Comparison of ENCODE assay signal across 11 cellular contexts in the genomic region with DNA sequence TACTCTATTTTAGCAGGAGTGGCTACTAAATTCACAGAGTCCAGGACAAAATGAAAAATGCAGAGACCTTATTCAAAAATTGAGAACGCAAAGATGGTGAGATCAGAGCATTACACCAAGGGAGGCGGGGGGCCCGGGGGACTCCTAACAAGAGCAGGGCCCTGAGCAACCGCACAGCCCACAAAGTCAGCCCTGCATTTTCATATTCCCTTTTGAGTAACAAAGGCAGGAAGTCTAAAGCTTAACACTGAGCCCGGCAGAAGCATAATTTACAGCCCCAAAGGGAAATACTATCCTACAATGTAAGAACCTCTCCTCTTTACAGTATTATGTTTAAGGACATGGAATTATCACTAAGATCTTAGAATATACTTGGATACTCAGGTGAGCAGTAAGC.
DNase-seq lines count a peak whose midpoint lies in the region; ATAC-seq and TF ChIP-seq lines count a peak whose summit lies in the region.
"Had no signal": no experiment of that assay in that cellular context is flagged by ENCODE, and none has a peak within 500 bp of the region (broad histone marks: within the 10 kb centered on the region; RNA-seq: fewer than 3 reads in every experiment).

No MANE protein-coding gene starts in this region.

- no peak for TF ChIP-seq CTCF in NB4 (IDR thresholded peaks at IDR 0.05; ENCODE audit: low read depth, low read length)
- no peak for TF ChIP-seq CTCF in mucosa of descending colon (IDR thresholded peaks at IDR 0.05)

- no peak overlapping the region for H3K4me3 ChIP-seq in NB4 (ENCODE audit: low read depth, low read length)
- H3K4me3 ChIP-seq in mucosa of descending colon = no peak overlapping the region

- H3K9me3 ChIP-seq in mucosa of descending colon = no peaks in the 10 kb centered on the region

- H3K36me3 ChIP-seq in mucosa of descending colon (ENCODE audit: low read depth) = no peaks in the 10 kb centered on the region

- intact Hi-C loops in mucosa of descending colon (cut with DNase I, micrococcal nuclease) = no loop called here

- peak; percentile 82 for ATAC-seq in GM18502 (IDR thresholded peaks at IDR 0.05; ENCODE audit: poor library complexity, unreplicated experiment)
- ATAC-seq in GM21619 (IDR thresholded peaks at IDR 0.05; ENCODE audit: unreplicated experiment) = peak; percentile 54
- peak; percentile 19 for ATAC-seq in mucosa of descending colon
- ATAC-seq in HG03175 (IDR thresholded peaks at IDR 0.05; ENCODE audit: unreplicated experiment) = no peak
- no peak for ATAC-seq in HG03045 (IDR thresholded peaks at IDR 0.05; ENCODE audit: unreplicated experiment)
- ATAC-seq in GM21825 (IDR thresholded peaks at IDR 0.05; ENCODE audit: unreplicated experiment) = no peak
- ATAC-seq in GM18870 (IDR thresholded peaks at IDR 0.05; ENCODE audit: unreplicated experiment) = no peak

- no peak for TF ChIP-seq POLR2A in NB4 (IDR thresholded peaks at IDR 0.05; ENCODE audit: extremely low read depth, insufficient read length)

- no peaks in the 10 kb centered on the region for H3K4me1 ChIP-seq in mucosa of descending colon (ENCODE audit: low read depth)
- H3K4me1 ChIP-seq: parathyroid adenoma had no signal

- DNase-seq in NB4 (ENCODE audit: low read depth) = peak; percentile 52
- no peak for DNase-seq in mucosa of descending colon
- DNase-seq: central memory CD4-positive, alpha-beta T cell; COR-L47 had no signal

Comparison
In these comparisons a context has a peak if more than half of its experiments do, and no peak if none do; other contexts are left out.
1. ATAC-seq: peak in GM18502 (single experiment), GM21619 (single experiment) and mucosa of descending colon (single experiment); none in HG03175 (single experiment), HG03045 (single experiment), GM21825 (single experiment) and GM18870 (single experiment).